Comparison of ENCODE assay signal across 8 cellular contexts in the genomic region with DNA sequence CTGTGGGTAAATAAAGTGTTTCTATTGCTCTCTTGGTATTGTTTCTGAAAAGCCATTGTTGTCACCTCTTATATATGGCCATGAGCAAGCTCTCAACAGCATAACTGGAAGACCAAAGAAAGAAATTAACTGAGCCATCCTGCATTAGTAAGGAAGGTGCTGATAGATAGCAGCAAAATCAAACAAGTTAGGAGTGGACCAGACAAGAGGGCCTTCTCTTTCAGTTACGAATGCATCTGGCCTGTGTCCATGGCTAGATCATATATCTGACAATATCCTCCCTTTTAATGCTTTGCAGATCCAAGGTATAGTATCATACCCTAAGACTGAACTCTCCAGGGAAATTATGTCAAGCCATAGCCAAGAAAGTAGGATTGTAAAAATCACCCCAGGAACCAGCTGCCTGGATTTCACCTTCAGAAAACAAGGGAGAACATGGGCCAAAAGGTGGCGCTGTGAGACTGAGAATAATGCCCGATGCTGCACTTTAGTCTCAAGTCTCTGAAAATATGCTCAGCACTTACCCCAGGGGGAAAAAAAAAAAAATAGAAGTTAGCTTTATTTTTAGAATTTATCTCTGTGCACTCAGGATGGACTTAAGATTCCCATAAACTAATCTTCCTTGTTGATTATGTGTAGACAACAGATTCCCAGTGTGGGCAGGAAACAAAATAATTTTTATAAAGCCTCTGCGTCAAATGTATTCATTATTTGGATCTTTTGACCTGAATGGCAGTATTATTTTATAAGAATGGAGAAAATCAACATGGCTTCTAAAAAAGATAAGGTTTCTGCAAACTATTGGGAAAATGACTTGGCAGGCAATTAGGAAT.
DNase-seq lines count a peak whose midpoint lies in the region; FAIRE-seq and TF ChIP-seq lines count a peak whose summit lies in the region.

No MANE protein-coding gene starts in this region.

- peak; percentile 76 for TF ChIP-seq CTCF in AG09309 (IDR thresholded peaks at IDR 0.05; ENCODE audit: control insufficient read depth, insufficient read depth, low read depth, low read length, missing control alignments)
- TF ChIP-seq CTCF in fibroblast of the aortic adventitia (IDR thresholded peaks at IDR 0.05; ENCODE audit: insufficient read depth, low read length) = peak; percentile 78
- peak; percentile 50 for TF ChIP-seq CTCF in neutrophil (IDR thresholded peaks at IDR 0.05)

- H3K27me3 ChIP-seq in neutrophil = no peaks in the 10 kb centered on the region

- H3K36me3 ChIP-seq in neutrophil = no peaks in the 10 kb centered on the region

- DNase-seq in AG09309 (ENCODE audit: low read depth) (peak; percentile 67), GM19239 (ENCODE audit: insufficient read length, low spot score) (peak; percentile 73), KG1 (lab: John Stamatoyannopoulos, UW) (peak; percentile 86), RKO (ENCODE audit: low spot score) (peak; percentile 63), activated T-helper 1 cell treated with Interleukin-2 at 50 U/mL for 16 hours (ENCODE audit: low read depth) (peak; percentile 67), fibroblast of the aortic adventitia (ENCODE audit: low read depth) (peak; percentile 95), substantia nigra (lab: John Stamatoyannopoulos, UW) (peak in 40 of 49 donors; percentile 3 to 81 (median 45))

- peak; percentile 98 for FAIRE-seq in GM19239 (lab: Jason Lieb, UNC)

- H3K4me3 ChIP-seq in AG09309 (ENCODE audit: control insufficient read depth, low read depth, low read length) = no peak overlapping the region
- H3K4me3 ChIP-seq in fibroblast of the aortic adventitia (ENCODE audit: low read depth, low read length) = no peak overlapping the region
- H3K4me3 ChIP-seq in neutrophil (ENCODE audit: low read depth in 1 of 2, low read length in 1 of 2) = no peak overlapping the region

- H3K4me1 ChIP-seq in neutrophil (ENCODE audit: control insufficient read depth in 1 of 2, insufficient read depth in 1 of 2, low read depth in 1 of 2, low read length in 1 of 2) = no peaks in the 10 kb centered on the region

- no peak overlapping the region for H3K27ac ChIP-seq in neutrophil
- no peak overlapping the region for H3K27ac ChIP-seq in substantia nigra (ENCODE audit: low read depth, low read length, poor library complexity, severe bottlenecking)

- H3K9me3 ChIP-seq in neutrophil = no peaks in the 10 kb centered on the region

Comparison
In these comparisons a context has a peak if more than half of its experiments do, and no peak if none do; other contexts are left out.
1. DNase-seq: peak in every context shown above with its lines; median percentile 95 in fibroblast of the aortic adventitia; 86 in KG1; 73 in GM19239; 67 in AG09309; 67 in activated T-helper 1 cell treated with Interleukin-2 at 50 U/mL for 16 hours; 63 in RKO; 45 in substantia nigra.